Comparison of ENCODE assay signal across 1 cellular context in the genomic region with DNA sequence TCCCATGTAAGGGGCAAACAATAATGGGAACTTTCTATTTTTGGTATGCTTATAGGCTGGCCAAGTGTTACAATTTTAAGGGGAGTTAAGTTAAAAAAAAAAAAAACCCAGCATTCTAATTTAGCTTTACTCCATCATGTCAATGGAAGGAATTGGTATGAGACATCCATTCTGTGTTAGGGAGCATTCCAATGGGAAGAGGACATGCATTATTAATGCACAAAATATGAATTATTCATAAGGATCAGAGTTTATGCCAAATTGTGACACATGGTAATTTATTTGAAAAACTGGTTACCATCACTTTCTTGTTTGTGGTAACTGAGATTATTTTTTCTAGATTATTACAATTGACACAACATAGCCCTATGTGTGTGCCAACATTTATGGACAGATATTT.
TF ChIP-seq lines count a peak whose summit lies in the region.

No MANE protein-coding gene starts in this region.

TF ChIP-seq in WTC11, 78 proteins besides CTCF, POLR2A, EP300 and RAD21 (continued from another document):
- no peak for TF ChIP-seq TEAD4 (CRISPR knock-in tag; IDR thresholded peaks at IDR 0.05)
